Comparison of ENCODE assay signal across 10 cellular contexts in the genomic region with DNA sequence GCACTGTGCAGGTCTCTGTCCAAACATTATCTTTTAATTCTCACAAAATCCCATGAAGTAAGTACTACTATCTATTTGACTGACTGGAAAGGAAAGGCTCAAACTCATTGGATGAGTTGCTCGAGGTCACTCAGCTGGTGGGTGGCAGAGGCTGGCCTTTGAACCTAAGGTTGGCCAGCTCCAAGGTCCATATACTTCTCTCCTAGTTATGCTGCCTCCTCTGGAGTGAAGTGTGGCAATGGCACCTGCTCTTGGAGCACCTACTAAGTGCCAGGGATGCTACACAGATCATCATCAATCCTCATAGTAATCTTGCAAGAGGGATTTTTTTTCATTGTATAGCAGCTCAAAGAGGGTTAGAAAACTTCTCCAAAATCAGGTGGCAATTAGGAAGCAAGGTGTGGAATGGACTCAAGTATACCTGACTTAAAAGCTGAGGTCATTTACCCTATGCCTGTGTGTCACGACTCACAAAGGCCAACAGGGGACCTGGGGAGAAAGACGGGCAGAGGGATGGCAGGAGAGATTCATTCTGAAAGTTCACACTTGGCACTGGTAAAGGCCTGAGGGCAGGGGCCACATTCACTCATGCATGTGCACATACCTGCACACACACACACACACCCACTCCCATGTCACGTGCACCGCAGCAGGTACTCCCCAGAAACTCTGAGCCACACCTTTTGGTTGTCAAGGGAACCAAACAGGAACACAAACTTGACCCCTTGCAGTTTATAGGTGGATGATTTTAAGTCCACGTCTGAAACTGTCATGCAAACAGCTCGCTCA.
DNase-seq lines count a peak whose midpoint lies in the region; ATAC-seq lines count a peak whose summit lies in the region.
"Had no signal": no experiment of that assay in that cellular context is flagged by ENCODE, and none has a peak within 500 bp of the region (broad histone marks: within the 10 kb centered on the region; RNA-seq: fewer than 3 reads in every experiment).

No MANE protein-coding gene starts in this region.

- H3K9me3 Mint-ChIP-seq in naive B cell, result no peaks in the 10 kb centered on the region

- H3K36me3 Mint-ChIP-seq in naive B cell, result peaks cover 8 to 9% of the 10 kb centered on the region in 2 donors

- H3K27me3 Mint-ChIP-seq in naive B cell, result no peaks in the 10 kb centered on the region

- DNase-seq in SW480 (ENCODE audit: low spot score) (peak; percentile 78), naive B cell (peak; percentile 46), caudate nucleus (lab: John Stamatoyannopoulos, UW) (no peak), NCI-H1092 (lab: John Stamatoyannopoulos, UW) (no peak), NCI-H2171 treated with DMSO at 0.1 percent for 48 hours (lab: John Stamatoyannopoulos, UW) (no peak)
- DNase-seq in stimulated activated CD8-positive, alpha-beta memory T cell treated with anti-CD3 and anti-CD28 coated beads, Interleukin-4, amount 100 ng/mL, for 48 hours, result no peak
- DNase-seq: activated naive CD4-positive, alpha-beta T cell treated with Interleukin-2 at 50 U/mL for 16 hours; right cardiac atrium had no signal

- H3K4me3 Mint-ChIP-seq in naive B cell, result peak overlapping the region in 6 of 8 donors; percentile 9 to 51 (median 44)

- peaks cover 63 to 95% (median 79%) of the 10 kb centered on the region in 3 donors for H3K4me1 Mint-ChIP-seq in naive B cell

- H3K27ac Mint-ChIP-seq in naive B cell, result peak overlapping the region; percentile 50 to 93 (median 86)

- ATAC-seq in GM18511 (IDR thresholded peaks at IDR 0.05; ENCODE audit: unreplicated experiment) (peak; percentile 78), HG02588 (IDR thresholded peaks at IDR 0.05; ENCODE audit: unreplicated experiment) (peak; percentile 49), naive B cell (ENCODE audit: low read depth in 2 of 2) (peak; percentile 91 to 92)

- H3K27ac ChIP-seq in caudate nucleus (ENCODE audit: low read depth, low read length), result no peak overlapping the region

Comparison
In these comparisons a context has a peak if more than half of its experiments do, and no peak if none do; other contexts are left out.
1. DNase-seq: peak in SW480 (single experiment) and naive B cell (single experiment); none in stimulated activated CD8-positive, alpha-beta memory T cell treated with anti-CD3 and anti-CD28 coated beads, Interleukin-4, amount 100 ng/mL, for 48 hours (single experiment), caudate nucleus (0 of 61), NCI-H1092 (single experiment) and NCI-H2171 treated with DMSO at 0.1 percent for 48 hours (single experiment).
2. Peak in every context shown above with its lines, with median percentiles within 50 percentile points of each other: ATAC-seq.